Comparison of ENCODE assay signal across 10 cellular contexts in genomic region chr14:54312166-54312801, GRCh38.
DNase-seq lines count a peak whose midpoint lies in the region; ATAC-seq and TF ChIP-seq lines count a peak whose summit lies in the region.
"Had no signal": no experiment of that assay in that cellular context is flagged by ENCODE, and none has a peak within 500 bp of the region (broad histone marks: within the 10 kb centered on the region; RNA-seq: fewer than 3 reads in every experiment).

No MANE protein-coding gene starts in this region.

- no peaks in the 10 kb centered on the region for H3K27me3 ChIP-seq in MM.1S (replicated peaks; ENCODE audit: insufficient read depth, low read length)

- intact Hi-C loops in MCF 10A (cut with micrococcal nuclease): loop anchor here (1.0 kb wide), 1 partner anchor 59 kb away; no protein-coding TSS in a partner anchor

- H3K4me2 ChIP-seq in MM.1S (ENCODE audit: low read depth, low read length): no peak overlapping the region

- H3K27me3 Mint-ChIP-seq in MCF 10A (ENCODE audit: insufficient read depth, unreplicated experiment): no peaks in the 10 kb centered on the region
- peaks cover 21% of the 10 kb centered on the region for H3K27me3 Mint-ChIP-seq in activated CD8-positive, alpha-beta memory T cell treated with anti-CD3 and anti-CD28 coated beads, Interleukin-2, amount 10 ng/mL, durations not matched to agents 7 days and 5 days

- peak; percentile 62 for DNase-seq in AG08396 (ENCODE audit: low spot score)
- peak; percentile 96 for DNase-seq in HT1080 (ENCODE audit: low read depth)
- peak; percentile 99 for DNase-seq in MCF 10A (ENCODE audit: unreplicated experiment)
- DNase-seq in kidney glomerular epithelial cell (lab: John Stamatoyannopoulos, UW): peak; percentile 83
- DNase-seq in activated CD8-positive, alpha-beta memory T cell treated with anti-CD3 and anti-CD28 coated beads, Interleukin-2, amount 10 ng/mL, durations not matched to agents 7 days and 5 days: no peak
- no peak for DNase-seq in MM.1S
- DNase-seq: NCI-H2029 treated with DMSO at 0.1 percent for 48 hours had no signal

- BruUV-seq in MCF 10A (replicated peaks; lab: Mats Ljungman, UMichigan): no TSS peak

- H3K4me1 Mint-ChIP-seq in MCF 10A (ENCODE audit: insufficient read depth, unreplicated experiment): peaks cover 42% of the 10 kb centered on the region
- H3K4me1 Mint-ChIP-seq in activated CD8-positive, alpha-beta memory T cell treated with anti-CD3 and anti-CD28 coated beads, Interleukin-2, amount 10 ng/mL, durations not matched to agents 7 days and 5 days: no peaks in the 10 kb centered on the region

- no peaks in the 10 kb centered on the region for H3K4me1 ChIP-seq in MM.1S (ENCODE audit: low read length)

- peaks cover 5% of the 10 kb centered on the region for H3K36me3 Mint-ChIP-seq in MCF 10A (ENCODE audit: insufficient read depth, unreplicated experiment)
- H3K36me3 Mint-ChIP-seq in activated CD8-positive, alpha-beta memory T cell treated with anti-CD3 and anti-CD28 coated beads, Interleukin-2, amount 10 ng/mL, durations not matched to agents 7 days and 5 days: no peaks in the 10 kb centered on the region

- H3K9me3 Mint-ChIP-seq in MCF 10A (ENCODE audit: unreplicated experiment): no peaks in the 10 kb centered on the region
- H3K9me3 Mint-ChIP-seq in activated CD8-positive, alpha-beta memory T cell treated with anti-CD3 and anti-CD28 coated beads, Interleukin-2, amount 10 ng/mL, durations not matched to agents 7 days and 5 days (ENCODE audit: low read depth): no peaks in the 10 kb centered on the region
- H3K9me3 Mint-ChIP-seq: T-helper 2 cell treated with Interferon-gamma antibody and Interleukin-4, amounts not matched to agents 5 μg/mL and 100 μg/mL, for 36 hours had no signal

- H3K36me3 ChIP-seq in MM.1S (replicated peaks; ENCODE audit: insufficient read depth, low read length): no peaks in the 10 kb centered on the region

- no peak overlapping the region for H2AFZ ChIP-seq in MM.1S (ENCODE audit: low read length)

- no peaks in the 10 kb centered on the region for H4K20me1 ChIP-seq in MM.1S (ENCODE audit: insufficient read depth, low read length)

- CTCF ChIA-PET in MCF 10A (lab: Yijun Ruan, JAX): interaction anchor here (0.6 to 2.0 kb wide), 8 partner anchors 11 to 772 kb away, joined by 4 to 12 read pairs (median 6); no protein-coding TSS in a partner anchor
- CTCF ChIA-PET in activated CD8-positive, alpha-beta memory T cell treated with anti-CD3 and anti-CD28 coated beads, Interleukin-2, amount 10 ng/mL, durations not matched to agents 7 days and 5 days (lab: Charles Lee): no interaction called here

- no peaks in the 10 kb centered on the region for H3F3A ChIP-seq in MM.1S (ENCODE audit: insufficient read depth, low read length)

- no peak for TF ChIP-seq CTCF in MCF 10A (IDR thresholded peaks at IDR 0.05; ENCODE audit: unreplicated experiment)
- no peak for TF ChIP-seq CTCF in MM.1S (IDR thresholded peaks at IDR 0.05; ENCODE audit: low read length)

- H3K79me2 ChIP-seq in MM.1S (ENCODE audit: low read length): no peaks in the 10 kb centered on the region

- peak overlapping the region; percentile 95 for H3K27ac Mint-ChIP-seq in MCF 10A (ENCODE audit: low read depth, unreplicated experiment)
- no peak overlapping the region for H3K27ac Mint-ChIP-seq in activated CD8-positive, alpha-beta memory T cell treated with anti-CD3 and anti-CD28 coated beads, Interleukin-2, amount 10 ng/mL, durations not matched to agents 7 days and 5 days
- H3K27ac Mint-ChIP-seq: T-helper 2 cell treated with Interferon-gamma antibody and Interleukin-4, amounts not matched to agents 5 μg/mL and 100 μg/mL, for 36 hours had no signal

- H3K4me3 Mint-ChIP-seq in MCF 10A (ENCODE audit: unreplicated experiment): peak overlapping the region; percentile 9
- no peak overlapping the region for H3K4me3 Mint-ChIP-seq in activated CD8-positive, alpha-beta memory T cell treated with anti-CD3 and anti-CD28 coated beads, Interleukin-2, amount 10 ng/mL, durations not matched to agents 7 days and 5 days
- H3K4me3 Mint-ChIP-seq: T-helper 2 cell treated with Interferon-gamma antibody and Interleukin-4, amounts not matched to agents 5 μg/mL and 100 μg/mL, for 36 hours had no signal

- H3K27ac ChIP-seq in MM.1S (ENCODE audit: low read length): no peak overlapping the region

- H3K9me2 ChIP-seq in MM.1S (replicated peaks; ENCODE audit: insufficient read depth, low read length): no peaks in the 10 kb centered on the region

- no peak for ATAC-seq in activated CD8-positive, alpha-beta memory T cell treated with anti-CD3 and anti-CD28 coated beads, Interleukin-2, amount 10 ng/mL, durations not matched to agents 7 days and 5 days
- no peak for ATAC-seq in HG02763 (IDR thresholded peaks at IDR 0.05; ENCODE audit: unreplicated experiment)
- ATAC-seq in GM18858 (IDR thresholded peaks at IDR 0.05; ENCODE audit: unreplicated experiment): no peak

- H3K4me3 ChIP-seq in MM.1S (ENCODE audit: low read length): no peak overlapping the region

- no peak overlapping the region for H3K9ac ChIP-seq in MM.1S (ENCODE audit: low read length)

- no peaks in the 10 kb centered on the region for H3K9me3 ChIP-seq in MM.1S (replicated peaks; ENCODE audit: insufficient read depth, low read length)

- POLR2A ChIA-PET in MCF 10A (lab: Yijun Ruan, JAX): interaction anchor here (0.7 to 2.3 kb wide), 16 partner anchors 15 to 851 kb away, joined by 3 to 11 read pairs (median 4); no protein-coding TSS in a partner anchor

Comparison
In these comparisons a context has a peak if more than half of its experiments do, and no peak if none do; other contexts are left out.
1. DNase-seq: peak in AG08396 (single experiment), HT1080 (single experiment), MCF 10A (single experiment) and kidney glomerular epithelial cell (single experiment); none in activated CD8-positive, alpha-beta memory T cell treated with anti-CD3 and anti-CD28 coated beads, Interleukin-2, amount 10 ng/mL, durations not matched to agents 7 days and 5 days (single experiment) and MM.1S (single experiment).